Comparison of ENCODE assay signal across 10 cellular contexts in the genomic region with DNA sequence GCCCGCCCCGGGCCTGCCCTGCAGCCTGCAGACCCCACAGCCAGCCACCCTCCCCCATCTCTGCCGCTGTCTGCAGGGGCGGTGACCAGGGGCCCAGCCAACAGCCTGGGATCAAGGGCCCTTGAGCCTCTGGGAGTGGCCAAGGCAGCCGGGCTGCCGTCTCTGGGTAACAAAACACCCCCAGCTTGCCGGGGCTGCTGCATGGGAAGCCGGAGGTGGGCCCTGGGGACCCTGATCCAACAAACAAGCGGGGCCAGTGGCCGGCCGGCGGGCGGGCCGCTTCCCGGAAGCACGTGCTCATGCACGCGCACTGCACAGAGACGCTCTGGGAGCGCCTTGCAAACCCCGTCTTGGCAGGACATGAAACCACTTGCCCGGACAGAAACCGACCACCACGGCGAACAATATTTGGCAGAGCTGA. TPM values are rescaled to one million over a fixed set of nuclear protein-coding genes. Genes with fewer than 3 reads are reported as not detected.
A peak's percentile ranks its signal among the peaks of the same experiment; 100 is the strongest.
DNase-seq lines count a peak whose midpoint lies in the region; ATAC-seq, FAIRE-seq and TF ChIP-seq lines count a peak whose summit lies in the region.
"Had no signal": no experiment of that assay in that cellular context is flagged by ENCODE, and none has a peak within 500 bp of the region (broad histone marks: within the 10 kb centered on the region; RNA-seq: fewer than 3 reads in every experiment).

No MANE protein-coding gene starts in this region.

- no peak overlapping the region for H3K27ac ChIP-seq in iPS-18a (ENCODE audit: low read length)

- H3K9ac ChIP-seq in iPS-18a (ENCODE audit: low read length) = peak overlapping the region; percentile 17

- no peak for ATAC-seq in GM21367 (IDR thresholded peaks at IDR 0.05; ENCODE audit: unreplicated experiment)

- peak; percentile 9 for DNase-seq in NCI-H1092 treated with DMSO at 0.1 percent for 48 hours (lab: John Stamatoyannopoulos, UW)
- DNase-seq in NCI-H1092 (lab: John Stamatoyannopoulos, UW) = no peak
- DNase-seq in UCSD-AML1 (lab: John Stamatoyannopoulos, UW; ENCODE audit: unreplicated experiment) = peak; percentile 46
- peak; percentile 83 for DNase-seq in retina
- DNase-seq in erythroblast (lab: John Stamatoyannopoulos, UW) = no peak
- no peak for DNase-seq in GM12892 (ENCODE audit: insufficient read length)
- DNase-seq: 8988T; activated naive CD4-positive, alpha-beta T cell treated with Interleukin-2 at 50 U/mL for 16 hours had no signal

- no peak overlapping the region for H3K4me3 ChIP-seq in iPS-18a (ENCODE audit: low read length)

- FAIRE-seq in GM12892 (lab: Jason Lieb, UNC) = no peak

- no peaks in the 10 kb centered on the region for H3K36me3 ChIP-seq in iPS-18a (ENCODE audit: control insufficient read depth, low read depth, low read length)

- H3K4me1 ChIP-seq in iPS-18a (ENCODE audit: control insufficient read depth, low read depth, low read length) = peaks cover 15% of the 10 kb centered on the region

- no peaks in the 10 kb centered on the region for H3K27me3 ChIP-seq in iPS-18a (ENCODE audit: control insufficient read depth, insufficient read depth, low read length)

- no peaks in the 10 kb centered on the region for H3K9me3 ChIP-seq in iPS-18a (ENCODE audit: control insufficient read depth, low read depth, low read length)

- no peak for TF ChIP-seq POLR2A in erythroblast (IDR thresholded peaks at IDR 0.05; ENCODE audit: low read length)
- no peak for TF ChIP-seq POLR2A in GM12892 (IDR thresholded peaks at IDR 0.05; ENCODE audit: low read depth, low read length)

RNA-seq across cellular contexts. Expression of a gene that starts 13.2 kb away (rescaled TPM):
- polyA plus RNA-seq in GM12892 (2012; ENCODE audit: missing spikeins) = 0.19 TPM

RNA-seq across cellular contexts. Expression of a gene that starts 26.8 kb away (rescaled TPM):
- polyA plus RNA-seq in GM12892 (2012; ENCODE audit: missing spikeins) = 11.4 TPM

RNA-seq across cellular contexts. Expression of a gene that starts 51.8 kb away (rescaled TPM):
- polyA plus RNA-seq in GM12892 (2012; ENCODE audit: missing spikeins) = 18.5 TPM

RNA-seq across cellular contexts. Expression of a gene that starts 54.3 kb away (rescaled TPM):
- 5.7 TPM for polyA plus RNA-seq in GM12892 (2012; ENCODE audit: missing spikeins)

Comparison
In these comparisons a context has a peak if more than half of its experiments do, and no peak if none do; other contexts are left out.
1. DNase-seq: peak in NCI-H1092 treated with DMSO at 0.1 percent for 48 hours (single experiment), UCSD-AML1 (single experiment) and retina (single experiment); none in NCI-H1092 (single experiment), erythroblast (0 of 2) and GM12892 (single experiment).